ENCODE assay signal across 9 cellular contexts in genomic region chr1:61183471-61184034, GRCh38.
A peak's percentile ranks its signal among the peaks of the same experiment; 100 is the strongest.
DNase-seq lines count a peak whose midpoint lies in the region; ATAC-seq and TF ChIP-seq lines count a peak whose summit lies in the region.
"Had no signal": no experiment of that assay in that cellular context is flagged by ENCODE, and none has a peak within 500 bp of the region (broad histone marks: within the 10 kb centered on the region; RNA-seq: fewer than 3 reads in every experiment).

No MANE protein-coding gene starts in this region.

- no peak for TF ChIP-seq CTCF in lower lobe of right lung (IDR thresholded peaks at IDR 0.05)
- no peak for TF ChIP-seq CTCF in thoracic aorta (IDR thresholded peaks at IDR 0.05)

- H3K27me3 ChIP-seq in lower lobe of right lung (ENCODE audit: low read depth) (no peaks in the 10 kb centered on the region), thoracic aorta (replicated peaks; ENCODE audit: insufficient read depth) (no peaks in the 10 kb centered on the region)

- ATAC-seq in lower lobe of right lung = peak; percentile 81 to 89
- peak; percentile 61 for ATAC-seq in thoracic aorta (ENCODE audit: insufficient number of reproducible peaks, low FRiP score, low read depth)
- ATAC-seq in GM18868 (IDR thresholded peaks at IDR 0.05; ENCODE audit: unreplicated experiment) = no peak

- peak overlapping the region; percentile 46 for H3K4me3 ChIP-seq in lower lobe of right lung
- H3K4me3 ChIP-seq in thoracic aorta = peak overlapping the region; percentile 67

- DNase-seq in NCI-H2029 treated with DMSO at 0.1 percent for 48 hours (lab: John Stamatoyannopoulos, UW) = peak; percentile 96
- DNase-seq in dermis blood vessel endothelial cell = peak; percentile 55
- no peak for DNase-seq in lower lobe of right lung
- DNase-seq in thoracic aorta (ENCODE audit: low spot score) = no peak
- DNase-seq in SW 1271 (lab: John Stamatoyannopoulos, UW) = no peak
- no peak for DNase-seq in midbrain (lab: John Stamatoyannopoulos, UW)
- DNase-seq in EL = no peak
- DNase-seq: central memory CD4-positive, alpha-beta T cell had no signal

- no peaks in the 10 kb centered on the region for H3K36me3 ChIP-seq in lower lobe of right lung
- no peaks in the 10 kb centered on the region for H3K36me3 ChIP-seq in thoracic aorta

- H3K27ac ChIP-seq in lower lobe of right lung = peak overlapping the region; percentile 72
- H3K27ac ChIP-seq in thoracic aorta = peak overlapping the region; percentile 86

- no peaks in the 10 kb centered on the region for H3K9me3 ChIP-seq in lower lobe of right lung
- H3K9me3 ChIP-seq in thoracic aorta = no peaks in the 10 kb centered on the region

- H3K4me1 ChIP-seq in lower lobe of right lung (peaks cover 27% of the 10 kb centered on the region), thoracic aorta (ENCODE audit: control insufficient read depth in 1 of 2, low read depth in 2 of 2) (peaks cover 31 to 89% of the 10 kb centered on the region in 2 donors)

- intact Hi-C loops in lower lobe of right lung (cut with DNase I) = no loop called here

Comparison
In these comparisons a context has a peak if more than half of its experiments do, and no peak if none do; other contexts are left out.
1. DNase-seq: peak in NCI-H2029 treated with DMSO at 0.1 percent for 48 hours (single experiment) and dermis blood vessel endothelial cell (single experiment); none in lower lobe of right lung (single experiment), thoracic aorta (single experiment), SW 1271 (0 of 2), midbrain (single experiment) and EL (single experiment).